34 cellular contexts compared by ENCODE assay signal in the genomic region with DNA sequence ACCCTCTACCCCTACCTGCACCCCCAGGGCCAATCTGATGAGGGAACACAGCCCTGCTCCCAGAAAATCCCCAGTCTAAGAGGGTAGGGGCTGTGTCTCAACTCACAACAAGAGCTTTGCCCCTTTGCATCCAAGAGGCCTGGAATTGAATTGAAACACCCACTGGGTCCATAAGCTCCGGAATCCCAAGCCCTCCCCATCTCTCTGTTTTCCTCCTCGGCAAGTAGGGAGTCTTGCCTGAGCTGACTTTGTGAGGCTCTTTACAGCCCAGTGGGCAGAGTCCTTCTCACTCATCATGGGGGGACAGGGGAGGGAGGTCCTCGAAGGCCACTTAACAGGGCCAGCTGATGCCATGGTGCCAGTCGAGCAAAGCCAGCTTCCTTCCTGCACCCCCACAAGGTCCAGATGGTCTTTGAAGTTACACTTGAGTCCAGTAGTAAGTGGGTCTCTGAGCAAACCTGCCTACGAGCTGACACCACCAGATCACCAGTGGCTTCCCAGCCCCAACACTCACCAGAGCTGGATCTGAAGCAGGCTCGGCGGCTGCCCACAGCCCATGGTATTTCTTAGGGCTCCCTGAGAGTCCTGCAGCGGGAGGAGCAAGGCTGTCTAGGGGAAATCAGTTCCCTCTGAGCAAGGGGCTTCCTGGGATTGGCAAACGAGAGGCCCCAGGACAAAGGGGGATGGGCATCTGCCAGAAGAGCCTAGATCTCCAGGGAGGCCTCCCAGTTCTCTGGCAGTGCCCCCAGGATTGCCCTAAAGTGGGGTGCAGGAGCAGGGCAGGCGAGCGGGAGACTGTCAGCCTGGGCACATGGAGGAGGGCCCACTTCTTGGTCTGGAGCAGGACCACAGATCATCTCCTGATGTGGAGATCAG.
DNase-seq lines count a peak whose midpoint lies in the region; ATAC-seq, FAIRE-seq and TF ChIP-seq lines count a peak whose summit lies in the region.
"Had no signal": no experiment of that assay in that cellular context is flagged by ENCODE, and none has a peak within 500 bp of the region (broad histone marks: within the 10 kb centered on the region; RNA-seq: fewer than 3 reads in every experiment).

No MANE protein-coding gene starts in this region.

- H2BK12ac ChIP-seq in H1 (ENCODE audit: low read depth, low read length), result peak overlapping the region; percentile 33; the same call in 1 of the 2 replicates

- no peaks in the 10 kb centered on the region for H3K9me3 Mint-ChIP-seq in neural progenitor cell
- H3K9me3 Mint-ChIP-seq: activated naive CD4-positive, alpha-beta T cell treated with anti-CD3 and anti-CD28 coated beads, Interleukin-2, amount 10 ng/mL, durations not matched to agents 7 days and 5 days; activated T-helper 17 cell treated with anti-CD3 and anti-CD28 coated beads, Interleukin-2, amount 50 U/mL, for 72 hours; CD4-positive, alpha-beta T cell; effector memory CD8-positive, alpha-beta T cell; H9; mesothelial cell of epicardium; naive B cell; stimulated activated memory B cell treated with anti-CD40 and anti-IgM and Interleukin-4, amounts not matched to agents 10 μg/mL and 1 μg/mL and 100 μg/mL, for 72 hours had no signal

- H4K8ac ChIP-seq in IMR-90 (ENCODE audit: low read depth in 2 of 2, low read length in 2 of 2) (peak overlapping the region in 1 of 2 experiments; percentile 33; a peak in 2 of 4 replicates), H1 (ENCODE audit: extremely low read depth, insufficient read depth, low read length) (no peak overlapping the region)

- no peak for TF ChIP-seq POLR2A in IMR-90 (IDR thresholded peaks at IDR 0.05; ENCODE audit: low read depth, low read length)
- TF ChIP-seq POLR2A in H1 (IDR thresholded peaks at IDR 0.05; ENCODE audit: control extremely low read depth in 1 of 2, low read depth in 2 of 2, low read length in 2 of 2), result no peak
- no peak for TF ChIP-seq POLR2A in breast epithelium (IDR thresholded peaks at IDR 0.05)
- no peak for TF ChIP-seq POLR2A in body of pancreas (IDR thresholded peaks at IDR 0.05)

- H2AK5ac ChIP-seq in IMR-90 (ENCODE audit: low read depth, low read length) (peak overlapping the region; percentile 76; the same call in 1 of the 2 replicates), H1 (ENCODE audit: low read depth, low read length) (no peak overlapping the region)

- H3K9ac ChIP-seq in BLaER1, result no peak overlapping the region
- H3K9ac ChIP-seq in IMR-90 (ENCODE audit: low read depth, low read length), result no peak overlapping the region
- peak overlapping the region in 1 of 4 experiments; percentile 7; a peak in 1 of 7 replicates for H3K9ac ChIP-seq in H1 (replicated peaks in 1 of 4; ENCODE audit: extremely low read depth in 1 of 4, low read depth in 3 of 4, low read length in 3 of 4)
- no peak overlapping the region for H3K9ac ChIP-seq in neural progenitor cell

- no peaks in the 10 kb centered on the region for H4K20me1 ChIP-seq in BLaER1
- H4K20me1 ChIP-seq in IMR-90 (ENCODE audit: insufficient read depth, low read length), result no peaks in the 10 kb centered on the region
- H4K20me1 ChIP-seq in H1 (replicated peaks in 1 of 2; ENCODE audit: control insufficient read depth in 1 of 2, insufficient read depth in 2 of 2, low read length in 2 of 2), result no peaks in the 10 kb centered on the region
- H4K20me1 ChIP-seq in neural progenitor cell (ENCODE audit: low read depth), result no peaks in the 10 kb centered on the region

- CTCF ChIA-PET in IMR-90 (lab: Yijun Ruan, JAX), result interaction anchor here (0.6 to 0.9 kb wide), 2 partner anchors 146 to 151 kb away, joined by 3 to 4 read pairs; no protein-coding TSS in a partner anchor
- CTCF ChIA-PET in H1 (lab: Charles Lee; ENCODE audit: partially characterized antibody), result interaction anchor here (0.6 to 6.7 kb wide), 23 partner anchors 10 to 484 kb away, joined by 3 to 42 read pairs (median 4); no protein-coding TSS in a partner anchor

- H3K27ac Mint-ChIP-seq in neural progenitor cell, result peak overlapping the region; percentile 50
- H3K27ac Mint-ChIP-seq: activated CD4-positive, alpha-beta T cell treated with anti-CD3 and anti-CD28 coated beads for 36 hours; activated CD8-positive, alpha-beta T cell treated with anti-CD3 and anti-CD28 coated beads, Interleukin-2, amount 10 ng/mL, durations not matched to agents 7 days and 5 days; activated naive CD4-positive, alpha-beta T cell treated with anti-CD3 and anti-CD28 coated beads, Interleukin-2, amount 10 ng/mL, durations not matched to agents 7 days and 5 days; activated T-helper 17 cell treated with anti-CD3 and anti-CD28 coated beads, Interleukin-2, amount 50 U/mL, for 72 hours; CD4-positive, alpha-beta T cell; mesothelial cell of epicardium; naive B cell; stimulated activated memory B cell treated with anti-CD40 and anti-IgM and Interleukin-4, amounts not matched to agents 10 μg/mL and 1 μg/mL and 100 μg/mL, for 72 hours had no signal

- H3K27ac ChIP-seq in BLaER1 (no peak overlapping the region), IMR-90 (ENCODE audit: insufficient read depth, low read length) (no peak overlapping the region), H1 (ENCODE audit: low read depth, low read length) (no peak overlapping the region; the same call in 1 of the 2 replicates), neural progenitor cell (no peak overlapping the region), breast epithelium (no peak overlapping the region), body of pancreas (peak overlapping the region in 1 of 4 donors; percentile 60)
- H3K27ac ChIP-seq: HL-60, upper lobe of left lung had no signal

- H3K9me3 ChIP-seq in BLaER1 (no peaks in the 10 kb centered on the region), IMR-90 (ENCODE audit: control insufficient read depth, insufficient read depth, low read length) (no peaks in the 10 kb centered on the region), H1 (ENCODE audit: insufficient read depth in 2 of 2, low read depth in 1 of 2, low read length in 1 of 2) (no peaks in the 10 kb centered on the region), neural progenitor cell (ENCODE audit: low read depth) (no peaks in the 10 kb centered on the region), breast epithelium (no peaks in the 10 kb centered on the region), body of pancreas (no peaks in the 10 kb centered on the region)
- H3K9me3 ChIP-seq: Peyer's patch, upper lobe of left lung had no signal

- H3K4ac ChIP-seq in IMR-90 (ENCODE audit: low read depth, low read length) (peak overlapping the region; percentile 57), H1 (replicated peaks; ENCODE audit: insufficient read length, low read depth, low read length) (no peak overlapping the region)

- H3K4me2 ChIP-seq in BLaER1 (peak overlapping the region; percentile 45), IMR-90 (ENCODE audit: low read depth, low read length) (no peak overlapping the region), H1 (ENCODE audit: insufficient read depth in 1 of 2, low read depth in 2 of 2, low read length in 2 of 2) (no peak overlapping the region), neural progenitor cell (peak overlapping the region; percentile 12)

- no TSS peak for BruUV-seq in IMR-90 (replicated peaks; lab: Mats Ljungman, UMichigan)

- peak overlapping the region; percentile 56; the same call in 1 of the 2 replicates for H4K5ac ChIP-seq in IMR-90 (ENCODE audit: low read depth, low read length)
- no peak overlapping the region for H4K5ac ChIP-seq in H1 (ENCODE audit: insufficient read length, low read depth, low read length)

- H2BK120ac ChIP-seq in IMR-90 (ENCODE audit: low read depth, low read length), result peak overlapping the region; percentile 72; the same call in 1 of the 2 replicates
- H2BK120ac ChIP-seq in H1 (replicated peaks; ENCODE audit: low read depth, low read length), result no peak overlapping the region

- dilution Hi-C loops in IMR-90 (cut with HindIII; ENCODE audit: low sequenced_read_pairs, unreplicated experiment), result no loop called here

- TF ChIP-seq RAD21 in IMR-90 (IDR thresholded peaks at IDR 0.05; ENCODE audit: low read length), result no peak
- no peak for TF ChIP-seq RAD21 in H1 (IDR thresholded peaks at IDR 0.05 in 1 of 2, conservative IDR thresholded peaks at IDR 0.05 in 1 of 2; ENCODE audit: low read depth in 2 of 2, low read length in 2 of 2)

- no peak for TF ChIP-seq EP300 in H1 (IDR thresholded peaks at IDR 0.05; ENCODE audit: borderline replicate concordance in 1 of 2, low read depth in 2 of 2, low read length in 2 of 2)

- no peaks in the 10 kb centered on the region for H3F3A ChIP-seq in neural progenitor cell (ENCODE audit: low read depth)

- POLR2A ChIA-PET in IMR-90 (lab: Charles Lee; ENCODE audit: unreplicated experiment), result no interaction called here
- POLR2A ChIA-PET in H1 (lab: Charles Lee; ENCODE audit: partially characterized antibody), result interaction anchor here (0.8 to 4.3 kb wide), 7 partner anchors 10 to 247 kb away, joined by 3 to 23 read pairs (median 3); a partner anchor contains a TSS

- peak overlapping the region; percentile 67 for H2AFZ ChIP-seq in IMR-90 (replicated peaks; ENCODE audit: low read length, poor library complexity)
- H2AFZ ChIP-seq in H1 (ENCODE audit: low read length), result no peak overlapping the region
- no peak overlapping the region for H2AFZ ChIP-seq in neural progenitor cell (replicated peaks)

- no peak overlapping the region for H3K56ac ChIP-seq in IMR-90 (ENCODE audit: extremely low read depth, insufficient read depth, low read length)
- no peak overlapping the region for H3K56ac ChIP-seq in H1 (replicated peaks; ENCODE audit: insufficient read length, low read depth, low read length)

- H3K14ac ChIP-seq in IMR-90 (replicated peaks; ENCODE audit: low read depth, low read length) (peak overlapping the region; percentile 54), H1 (ENCODE audit: insufficient read length) (no peak overlapping the region)

- H3K79me2 ChIP-seq in H1 (ENCODE audit: control insufficient read depth in 1 of 2, insufficient read depth in 2 of 2, low read length in 2 of 2) (no peaks in the 10 kb centered on the region), neural progenitor cell (ENCODE audit: low read depth) (no peaks in the 10 kb centered on the region)

- no peaks in the 10 kb centered on the region for H3K27me3 ChIP-seq in BLaER1
- H3K27me3 ChIP-seq in IMR-90 (ENCODE audit: control insufficient read depth, insufficient read depth, low read length), result no peaks in the 10 kb centered on the region
- H3K27me3 ChIP-seq in H1 (replicated peaks in 1 of 4; ENCODE audit: control insufficient read depth in 3 of 4, extremely low read depth in 1 of 4, insufficient read depth in 3 of 4, low read length in 3 of 4), result no peaks in the 10 kb centered on the region
- no peaks in the 10 kb centered on the region for H3K27me3 ChIP-seq in neural progenitor cell
- no peaks in the 10 kb centered on the region for H3K27me3 ChIP-seq in breast epithelium
- H3K27me3 ChIP-seq in body of pancreas, result no peaks in the 10 kb centered on the region
- H3K27me3 ChIP-seq: Peyer's patch, upper lobe of left lung had no signal

- no peak overlapping the region for H3K18ac ChIP-seq in IMR-90 (ENCODE audit: low read depth, low read length)
- 0 out of 2 replicates have a peak overlapping the region, but pooled peaks have one; percentile 36 for H3K18ac ChIP-seq in H1 (ENCODE audit: extremely low read depth, low read length)

- no peak overlapping the region for H2BK5ac ChIP-seq in IMR-90 (ENCODE audit: low read depth, low read length, poor library complexity, severe bottlenecking)
- no peak overlapping the region for H2BK5ac ChIP-seq in H1 (ENCODE audit: low read depth, low read length)

- H3K4me3 Mint-ChIP-seq in neural progenitor cell, result no peak overlapping the region
- H3K4me3 Mint-ChIP-seq: activated CD4-positive, alpha-beta T cell treated with anti-CD3 and anti-CD28 coated beads for 36 hours; activated CD8-positive, alpha-beta T cell treated with anti-CD3 and anti-CD28 coated beads, Interleukin-2, amount 10 ng/mL, durations not matched to agents 7 days and 5 days; activated naive CD4-positive, alpha-beta T cell treated with anti-CD3 and anti-CD28 coated beads, Interleukin-2, amount 10 ng/mL, durations not matched to agents 7 days and 5 days; activated T-helper 17 cell treated with anti-CD3 and anti-CD28 coated beads, Interleukin-2, amount 50 U/mL, for 72 hours; CD4-positive, alpha-beta T cell; effector memory CD8-positive, alpha-beta T cell; mesothelial cell of epicardium; naive B cell; stimulated activated memory B cell treated with anti-CD40 and anti-IgM and Interleukin-4, amounts not matched to agents 10 μg/mL and 1 μg/mL and 100 μg/mL, for 72 hours had no signal

- peak overlapping the region; percentile 12; the same call in 1 of the 3 replicates for H2BK15ac ChIP-seq in IMR-90 (ENCODE audit: low read depth, low read length)
- H2BK15ac ChIP-seq in H1 (ENCODE audit: low read length), result 0 out of 2 replicates have a peak overlapping the region, but pooled peaks have one; percentile 50

- H3K36me3 Mint-ChIP-seq in neural progenitor cell, result no peaks in the 10 kb centered on the region
- H3K36me3 Mint-ChIP-seq: activated naive CD4-positive, alpha-beta T cell treated with anti-CD3 and anti-CD28 coated beads, Interleukin-2, amount 10 ng/mL, durations not matched to agents 7 days and 5 days; mesothelial cell of epicardium; naive B cell; stimulated activated memory B cell treated with anti-CD40 and anti-IgM and Interleukin-4, amounts not matched to agents 10 μg/mL and 1 μg/mL and 100 μg/mL, for 72 hours had no signal

- intact Hi-C loops in IMR-90 (cut with micrococcal nuclease) (no loop called here), breast epithelium (cut with DNase I; ENCODE audit: low total_unique reads) (no loop called here), body of pancreas (cut with DNase I) (no loop called here)

- H3K23ac ChIP-seq in IMR-90 (ENCODE audit: low read depth, low read length) (no peak overlapping the region), H1 (ENCODE audit: insufficient read length) (no peak overlapping the region)

- H3K4me1 ChIP-seq in BLaER1, result peaks cover 19% of the 10 kb centered on the region
- peaks cover 23% of the 10 kb centered on the region for H3K4me1 ChIP-seq in IMR-90 (ENCODE audit: control insufficient read depth, insufficient read depth, low read length)
- peaks cover 0 to 17% (median 11%) of the 10 kb centered on the region in 4 experiments; a peak in 6 of 7 replicates for H3K4me1 ChIP-seq in H1 (replicated peaks in 1 of 4; ENCODE audit: control insufficient read depth in 3 of 4, insufficient read depth in 4 of 4, low read length in 3 of 4)
- peaks cover 29% of the 10 kb centered on the region for H3K4me1 ChIP-seq in neural progenitor cell
- H3K4me1 ChIP-seq in breast epithelium, result no peaks in the 10 kb centered on the region
- peaks cover 75% of the 10 kb centered on the region for H3K4me1 ChIP-seq in body of pancreas

- WGBS in IMR-90 (ENCODE audit: extremely low coverage in 2 of 2, insufficient read length in 1 of 2), 2 experiments, result 88% methylated on average over 3 of the region's 11 CpGs; no CpG with 5 or more reads in 1 of the 2 experiments
- WGBS in H1 (ENCODE audit: extremely low coverage in 1 of 2, insufficient coverage in 1 of 2, insufficient read length in 1 of 2, insufficient replicate concordance in 2 of 2, low coverage in 1 of 2, low lambda C conversion rate in 2 of 2, missing lambda C conversion rate in 1 of 2), 2 experiments, result 86% methylated on average over 10 of the region's 11 CpGs; no CpG with 5 or more reads in 1 of the 2 experiments
- WGBS in body of pancreas, 2 donors, result 84 to 85% methylated on average over 5 to 11 of the region's 11 CpGs

- ATAC-seq in IMR-90 (ENCODE audit: low read depth), result no peak
- no peak for ATAC-seq in body of pancreas
- ATAC-seq in GM21423 (IDR thresholded peaks at IDR 0.05; ENCODE audit: unreplicated experiment), result no peak
- ATAC-seq: activated CD4-positive, alpha-beta T cell treated with anti-CD3 and anti-CD28 coated beads for 36 hours; activated CD8-positive, alpha-beta T cell treated with anti-CD3 and anti-CD28 coated beads, Interleukin-2, amount 10 ng/mL, durations not matched to agents 7 days and 5 days; activated T-helper 17 cell treated with anti-CD3 and anti-CD28 coated beads, Interleukin-2, amount 50 U/mL, for 72 hours; effector memory CD8-positive, alpha-beta T cell; esophagus mucosa had no signal

- peak overlapping the region; percentile 61 for H2AK9ac ChIP-seq in IMR-90 (replicated peaks; ENCODE audit: low read depth, low read length, poor library complexity)

- no peaks in the 10 kb centered on the region for H3K23me2 ChIP-seq in H1 (ENCODE audit: low read depth, low read length)

- no peaks in the 10 kb centered on the region for H3K36me3 ChIP-seq in BLaER1
- H3K36me3 ChIP-seq in IMR-90 (ENCODE audit: control insufficient read depth, insufficient read depth, low read length), result no peaks in the 10 kb centered on the region
- no peaks in the 10 kb centered on the region for H3K36me3 ChIP-seq in H1 (ENCODE audit: control insufficient read depth in 2 of 4, insufficient read depth in 4 of 4, low read length in 3 of 4)
- H3K36me3 ChIP-seq in neural progenitor cell, result no peaks in the 10 kb centered on the region
- no peaks in the 10 kb centered on the region for H3K36me3 ChIP-seq in breast epithelium
- H3K36me3 ChIP-seq in body of pancreas (replicated peaks in 1 of 2; ENCODE audit: insufficient read depth in 1 of 2, low read depth in 2 of 2), result no peaks in the 10 kb centered on the region
- H3K36me3 ChIP-seq: Peyer's patch, upper lobe of left lung had no signal

- peaks cover 7% of the 10 kb centered on the region; the same call in 1 of the 2 replicates for H3K9me1 ChIP-seq in IMR-90 (ENCODE audit: insufficient read depth, low read length)

- FAIRE-seq in H1 (lab: Jason Lieb, UNC), result no peak
- FAIRE-seq: bronchial epithelial cell, colon, GM12891 had no signal

- TF ChIP-seq CTCF in IMR-90 (conservative IDR thresholded peaks at IDR 0.05; ENCODE audit: low read depth, low read length) (no peak), H1 (IDR thresholded peaks at IDR 0.05; ENCODE audit: control extremely low read depth in 1 of 3, insufficient read depth in 1 of 3, low read depth in 1 of 3, low read length in 3 of 3) (no peak), neural progenitor cell (IDR thresholded peaks at IDR 0.05) (no peak), breast epithelium (IDR thresholded peaks at IDR 0.05) (no peak), body of pancreas (IDR thresholded peaks at IDR 0.05) (no peak)

- no peaks in the 10 kb centered on the region for H3K79me1 ChIP-seq in IMR-90 (ENCODE audit: low read depth in 1 of 2, low read length in 2 of 2)
- H3K79me1 ChIP-seq in H1 (ENCODE audit: low read depth, low read length), result no peaks in the 10 kb centered on the region

- H3K4me1 Mint-ChIP-seq in neural progenitor cell, result peaks cover 40% of the 10 kb centered on the region
- H3K4me1 Mint-ChIP-seq: activated CD4-positive, alpha-beta T cell treated with anti-CD3 and anti-CD28 coated beads for 36 hours; activated naive CD4-positive, alpha-beta T cell treated with anti-CD3 and anti-CD28 coated beads, Interleukin-2, amount 10 ng/mL, durations not matched to agents 7 days and 5 days; activated T-helper 17 cell treated with anti-CD3 and anti-CD28 coated beads, Interleukin-2, amount 50 U/mL, for 72 hours; naive B cell; stimulated activated memory B cell treated with anti-CD40 and anti-IgM and Interleukin-4, amounts not matched to agents 10 μg/mL and 1 μg/mL and 100 μg/mL, for 72 hours had no signal

- H3K27me3 Mint-ChIP-seq in neural progenitor cell (ENCODE audit: insufficient read depth, low read depth), result peaks cover 8% of the 10 kb centered on the region
- H3K27me3 Mint-ChIP-seq: activated CD4-positive, alpha-beta T cell treated with anti-CD3 and anti-CD28 coated beads for 36 hours; CD4-positive, alpha-beta T cell had no signal

- no peak for DNase-seq in IMR-90
- DNase-seq in H1 (ENCODE audit: low read depth in 1 of 2, low spot score in 2 of 2), result no peak
- DNase-seq in neural progenitor cell (ENCODE audit: low spot score), result peak; percentile 42
- no peak for DNase-seq in kidney glomerular epithelial cell (lab: John Stamatoyannopoulos, UW)
- no peak for DNase-seq in breast epithelium (ENCODE audit: low spot score in 2 of 2)
- DNase-seq in body of pancreas, result no peak
- DNase-seq: activated CD4-positive, alpha-beta T cell treated with anti-CD3 and anti-CD28 coated beads for 36 hours; activated CD8-positive, alpha-beta T cell treated with anti-CD3 and anti-CD28 coated beads, Interleukin-2, amount 10 ng/mL, durations not matched to agents 7 days and 5 days; activated naive CD4-positive, alpha-beta T cell treated with anti-CD3 and anti-CD28 coated beads, Interleukin-2, amount 10 ng/mL, durations not matched to agents 7 days and 5 days; CD4-positive, alpha-beta T cell; DMS153; effector memory CD8-positive, alpha-beta T cell; H9; head of caudate nucleus; islet precursor cell; Karpas-422; left ventricle myocardium superior; naive B cell; NCI-H1417 treated with DMSO at 0.1 percent for 48 hours; NCI-H345; NCI-H748 treated with DMSO at 0.1 percent for 48 hours; SHP77; upper lobe of left lung had no signal

- H4K91ac ChIP-seq in IMR-90 (ENCODE audit: insufficient read depth, low read depth, low read length), result peak overlapping the region; percentile 59
- no peak overlapping the region for H4K91ac ChIP-seq in H1 (replicated peaks; ENCODE audit: insufficient read length, low read length)

- H3K4me3 ChIP-seq in BLaER1 (no peak overlapping the region), IMR-90 (ENCODE audit: insufficient read depth, low read depth, low read length) (no peak overlapping the region), H1 (ENCODE audit: extremely low read depth in 1 of 4, insufficient read depth in 2 of 4, low read depth in 3 of 4, low read length in 4 of 4) (no peak overlapping the region), neural progenitor cell (no peak overlapping the region), breast epithelium (no peak overlapping the region), body of pancreas (no peak overlapping the region)
- H3K4me3 ChIP-seq: Peyer's patch, upper lobe of left lung had no signal

- in situ Hi-C loops in IMR-90 (cut with MboI; ENCODE audit: low sequenced_read_pairs), result no loop called here

- H2BK20ac ChIP-seq in IMR-90 (ENCODE audit: low read depth, low read length) (peak overlapping the region; percentile 45), H1 (ENCODE audit: low read length) (0 out of 2 replicates have a peak overlapping the region, but pooled peaks have one; percentile 36)

Comparison
In these comparisons a context has a peak if more than half of its experiments do, and no peak if none do; other contexts are left out.
1. H3K4me2 ChIP-seq: peak in BLaER1 (single experiment) and neural progenitor cell (single experiment); none in IMR-90 (single experiment) and H1 (0 of 2).